In genomic region chr22:30308518-30309230, GRCh38 we compare ENCODE assay signal across 9 cellular contexts. TPM values are rescaled to one million over a fixed set of nuclear protein-coding genes. Genes with fewer than 3 reads are reported as not detected.
DNase-seq lines count a peak whose midpoint lies in the region; ATAC-seq, FAIRE-seq and TF ChIP-seq lines count a peak whose summit lies in the region.
"Had no signal": no experiment of that assay in that cellular context is flagged by ENCODE, and none has a peak within 500 bp of the region (broad histone marks: within the 10 kb centered on the region; RNA-seq: fewer than 3 reads in every experiment).

No MANE protein-coding gene starts in this region.

- H3K27me3 ChIP-seq in brain microvascular endothelial cell (replicated peaks) (no peaks in the 10 kb centered on the region), small intestine (ENCODE audit: control insufficient read depth in 2 of 2, insufficient read depth in 2 of 2, low read length in 2 of 2) (no peaks in the 10 kb centered on the region)

- no peak overlapping the region for H3K4me3 ChIP-seq in brain microvascular endothelial cell (ENCODE audit: low read depth, low read length)
- H3K4me3 ChIP-seq in small intestine (ENCODE audit: low read depth in 1 of 2, low read length in 2 of 2), result no peak overlapping the region

- TF ChIP-seq CTCF in CD14-positive monocyte (IDR thresholded peaks at IDR 0.05), result no peak
- TF ChIP-seq CTCF in VCaP (conservative IDR thresholded peaks at IDR 0.05), result no peak
- no peak for TF ChIP-seq CTCF in brain microvascular endothelial cell (IDR thresholded peaks at IDR 0.05; ENCODE audit: low read depth, low read length, missing control alignments)

- intact Hi-C loops in CD14-positive monocyte (cut with micrococcal nuclease), result loop anchor here in 1 of 2 donors (10.0 kb wide), 1 partner anchor 46 kb away; the partner anchor contains the start of genes CCDC157 and SF3A1

- in situ Hi-C loops in brain microvascular endothelial cell (cut with HindIII; ENCODE audit: low pct_ligation_motif_present, low sequenced_read_pairs), result no loop called here

- peaks cover 95% of the 10 kb centered on the region for H3K4me1 Mint-ChIP-seq in CD14-positive monocyte

- DNase-seq in CD14-positive monocyte (ENCODE audit: low spot score) (no peak), left kidney (ENCODE audit: low read depth, low spot score) (peak; percentile 80), brain microvascular endothelial cell (no peak), SHP77 (lab: John Stamatoyannopoulos, UW) (no peak), small intestine (no peak), NOMO-1 (lab: John Stamatoyannopoulos, UW; ENCODE audit: unreplicated experiment in 2 of 2) (no peak)
- DNase-seq: stimulated activated CD4-positive, alpha-beta T cell treated with anti-CD3 and anti-CD28 coated beads, Interleukin-2, amount 100 ng/mL, for 48 hours had no signal

- H3K36me3 Mint-ChIP-seq in CD14-positive monocyte, result peaks cover 16 to 28% of the 10 kb centered on the region in 2 donors

- no peaks in the 10 kb centered on the region for H3K36me3 ChIP-seq in brain microvascular endothelial cell (replicated peaks)
- peaks cover 0 to 2% of the 10 kb centered on the region in 2 donors for H3K36me3 ChIP-seq in small intestine (ENCODE audit: control insufficient read depth in 2 of 2, insufficient read depth in 2 of 2, low read length in 2 of 2)

- peak overlapping the region in 5 of 7 donors; percentile 59 to 96 (median 95) for H3K27ac Mint-ChIP-seq in CD14-positive monocyte

- H3K27me3 Mint-ChIP-seq in CD14-positive monocyte (ENCODE audit: low read depth in 3 of 3), result peaks cover 0 to 5% (median 0%) of the 10 kb centered on the region in 3 donors

- no peak for FAIRE-seq in small intestine (lab: Jason Lieb, UNC)

- no peak overlapping the region for H3K4me3 Mint-ChIP-seq in CD14-positive monocyte

- peaks cover 0 to 4% (median 0%) of the 10 kb centered on the region in 7 donors for H3K9me3 Mint-ChIP-seq in CD14-positive monocyte

- H3K27ac ChIP-seq in VCaP (peak overlapping the region; percentile 85), brain microvascular endothelial cell (no peak overlapping the region), small intestine (ENCODE audit: low read depth in 1 of 2, low read length in 1 of 2) (peak overlapping the region in 1 of 2 donors; percentile 38)

- 67 to 75% (median 74%) methylated on average over 5 of the region's 5 CpGs for whole genome bisulfite sequencing in small intestine, 3 donors

- ATAC-seq in GM19467 (IDR thresholded peaks at IDR 0.05; ENCODE audit: unreplicated experiment), result peak; percentile 33

- H3K4me1 ChIP-seq in small intestine (ENCODE audit: control insufficient read depth in 2 of 2, insufficient read depth in 1 of 2, low read depth in 1 of 2, low read length in 1 of 2), result peaks cover 7 to 24% of the 10 kb centered on the region in 2 donors

- H3K9me3 ChIP-seq in small intestine (ENCODE audit: control insufficient read depth, low read depth), result no peaks in the 10 kb centered on the region

RNA-seq across cellular contexts. Expression of gene TBC1D10A, which starts 18.1 kb away (rescaled TPM):
- polyA plus RNA-seq in CD14-positive monocyte, result 10 to 100 TPM; 13.4 to 21.8 TPM
- 10 to 100 TPM in 2 of 3 donors, 1 to 10 TPM in 1; 8.5 to 16.3 (median 13.5) TPM for polyA plus RNA-seq in small intestine

RNA-seq across cellular contexts. Expression of gene CASTOR1, which starts 19.4 kb away (rescaled TPM):
- polyA plus RNA-seq in CD14-positive monocyte (1 to 10 TPM; 6.4 to 6.5 TPM), small intestine (1 to 10 TPM; 2.0 to 7.0 (median 2.2) TPM)

RNA-seq across cellular contexts. Expression of gene OSM, which starts 42.0 kb away (rescaled TPM):
- polyA plus RNA-seq in CD14-positive monocyte (100 to 1,000 TPM in 1 of 2 donors, 10 to 100 TPM in 1; 48.0 to 146 TPM), small intestine (under 1 TPM in 1 of 3 donors, not detected in 2; 0.55 TPM)

RNA-seq across cellular contexts. Expression of gene SF3A1, which starts 48.0 kb away (rescaled TPM):
- polyA plus RNA-seq in CD14-positive monocyte, result 10 to 100 TPM; 34.7 to 52.1 TPM
- polyA plus RNA-seq in small intestine, result 10 to 100 TPM; 17.6 to 28.2 (median 26.2) TPM

RNA-seq across cellular contexts. Expression of gene CCDC157, which starts 48.1 kb away (rescaled TPM):
- polyA plus RNA-seq in CD14-positive monocyte (under 1 TPM; 0.50 to 0.54 TPM), small intestine (1 to 10 TPM; 1.5 to 5.9 (median 2.2) TPM)

Comparison
In these comparisons a context has a peak if more than half of its experiments do, and no peak if none do; other contexts are left out.
1. RNA of gene OSM, which starts 42.0 kb away (polyA plus RNA-seq): 48.0 to 146 TPM in CD14-positive monocyte; 0.55 TPM in small intestine; every median in the first group is over 10 times any median in the second.